ENCODE assay signal across 8 cellular contexts in genomic region chr9:78298046-78298511, GRCh38. TPM values are rescaled to one million over a fixed set of nuclear protein-coding genes. Genes with fewer than 3 reads are reported as not detected.
DNase-seq lines count a peak whose midpoint lies in the region; ATAC-seq and TF ChIP-seq lines count a peak whose summit lies in the region.

No MANE protein-coding gene starts in this region.

- peaks cover 24% of the 10 kb centered on the region for H3K36me3 ChIP-seq in OCI-LY3 (replicated peaks; ENCODE audit: low read depth, low read length)
- H3K36me3 ChIP-seq in lower lobe of right lung = no peaks in the 10 kb centered on the region
- no peaks in the 10 kb centered on the region for H3K36me3 ChIP-seq in testis (ENCODE audit: low read depth, missing control alignments)

- H3K27ac ChIP-seq in OCI-LY3 (ENCODE audit: low read length) = peak overlapping the region; percentile 63; the same call in 1 of the 2 replicates
- H3K27ac ChIP-seq in caudate nucleus (ENCODE audit: low read depth, low read length) = peak overlapping the region; percentile 93
- no peak overlapping the region for H3K27ac ChIP-seq in lower lobe of right lung
- no peak overlapping the region for H3K27ac ChIP-seq in testis

- peak overlapping the region; percentile 83 for H3K9ac ChIP-seq in OCI-LY3 (ENCODE audit: low read length)

- H3K9me3 ChIP-seq in OCI-LY3 (ENCODE audit: insufficient read depth, low read length) (no peaks in the 10 kb centered on the region), lower lobe of right lung (no peaks in the 10 kb centered on the region), testis (no peaks in the 10 kb centered on the region)

- H3K27me3 ChIP-seq in OCI-LY3 (ENCODE audit: low read depth, low read length) (no peaks in the 10 kb centered on the region), lower lobe of right lung (ENCODE audit: low read depth) (peaks cover 39% of the 10 kb centered on the region), testis (no peaks in the 10 kb centered on the region)

- no peak for TF ChIP-seq POLR2A in testis (IDR thresholded peaks at IDR 0.05)

- TF ChIP-seq CTCF in OCI-LY3 (IDR thresholded peaks at IDR 0.05; ENCODE audit: low read depth, low read length) = no peak
- TF ChIP-seq CTCF in lower lobe of right lung (IDR thresholded peaks at IDR 0.05) = no peak
- no peak for TF ChIP-seq CTCF in testis (IDR thresholded peaks at IDR 0.05)

- H2AFZ ChIP-seq in OCI-LY3 (ENCODE audit: low read depth, low read length) = peak overlapping the region; percentile 49

- H3K4me1 ChIP-seq in OCI-LY3 (ENCODE audit: low read length) = peaks cover 11% of the 10 kb centered on the region
- H3K4me1 ChIP-seq in lower lobe of right lung = peaks cover 28% of the 10 kb centered on the region
- H3K4me1 ChIP-seq in testis = peaks cover 10% of the 10 kb centered on the region

- peaks cover 35% of the 10 kb centered on the region for H3K79me2 ChIP-seq in OCI-LY3 (ENCODE audit: low read length)

- intact Hi-C loops in lower lobe of right lung (cut with DNase I) (no loop called here), testis (cut with DNase I; ENCODE audit: low total_unique reads) (no loop called here)

- DNase-seq in NCI-H1417 (lab: John Stamatoyannopoulos, UW) (peak in 2 of 3 experiments; percentile 45 to 72), NCI-H1417 treated with DMSO at 0.1 percent for 48 hours (lab: John Stamatoyannopoulos, UW) (no peak), caudate nucleus (lab: John Stamatoyannopoulos, UW) (peak in 47 of 61 donors; percentile 11 to 83 (median 48)), lower lobe of right lung (no peak), testis (peak; percentile 32)
- DNase-seq in activated CD4-positive, CD25-positive, alpha-beta regulatory T cell treated with anti-CD3 and anti-CD28 coated beads, Interleukin-2, amount 50 U/mL, for 72 hours = no peak

- peak overlapping the region; percentile 89 for H3K4me3 ChIP-seq in OCI-LY3 (ENCODE audit: low read length)
- H3K4me3 ChIP-seq in lower lobe of right lung = peak overlapping the region; percentile 67
- H3K4me3 ChIP-seq in testis = peak overlapping the region; percentile 63 to 65

- H4K20me1 ChIP-seq in OCI-LY3 (ENCODE audit: insufficient read depth, low read length) = peaks cover 7% of the 10 kb centered on the region; the same call in 1 of the 2 replicates

- peak overlapping the region; percentile 94 for H3K4me2 ChIP-seq in OCI-LY3 (ENCODE audit: low read length)

- ATAC-seq in lower lobe of right lung = no peak
- no peak for ATAC-seq in GM18870 (IDR thresholded peaks at IDR 0.05; ENCODE audit: unreplicated experiment)

- 2% methylated on average over 11 to 13 of the region's 13 CpGs for WGBS in testis, 2 donors

RNA-seq across cellular contexts. Expression of gene PSAT1, which starts 1.2 kb away (rescaled TPM):
- total RNA-seq in lower lobe of right lung (10.4 TPM), testis (10 to 100 TPM; 39.9 to 44.8 TPM)
- 29.6 TPM for polyA plus RNA-seq in testis (ENCODE audit: insufficient read depth, low read depth, low replicate concordance)

Comparison
In these comparisons a context has a peak if more than half of its experiments do, and no peak if none do; other contexts are left out.
1. DNase-seq: peak in NCI-H1417 (2 of 3), caudate nucleus (47 of 61) and testis (single experiment); none in NCI-H1417 treated with DMSO at 0.1 percent for 48 hours (single experiment), lower lobe of right lung (single experiment) and activated CD4-positive, CD25-positive, alpha-beta regulatory T cell treated with anti-CD3 and anti-CD28 coated beads, Interleukin-2, amount 50 U/mL, for 72 hours (single experiment).
2. H3K27ac ChIP-seq: peak in OCI-LY3 (single experiment) and caudate nucleus (single experiment); none in lower lobe of right lung (single experiment) and testis (0 of 2).
3. Peak in every context shown above with its lines, with median percentiles within 50 percentile points of each other: H3K4me3 ChIP-seq.